Comparison of ENCODE assay signal across 8 cellular contexts in genomic region chr5:52988335-52989024, GRCh38. TPM values are rescaled to one million over a fixed set of nuclear protein-coding genes. Genes with fewer than 3 reads are reported as not detected.
DNase-seq lines count a peak whose midpoint lies in the region; ATAC-seq and TF ChIP-seq lines count a peak whose summit lies in the region.

No MANE protein-coding gene starts in this region.

- H3K27ac ChIP-seq in uterus: peak overlapping the region; percentile 42 to 69

- peak; percentile 34 for ATAC-seq in memory B cell (ENCODE audit: low read depth)

- TF ChIP-seq CTCF in GM12865 (IDR thresholded peaks at IDR 0.05; ENCODE audit: insufficient read depth, low read depth, low read length, missing control alignments): no peak
- no peak for TF ChIP-seq CTCF in chondrocyte (IDR thresholded peaks at IDR 0.05)
- no peak for TF ChIP-seq CTCF in uterus (IDR thresholded peaks at IDR 0.05)

- no peaks in the 10 kb centered on the region for H3K27me3 ChIP-seq in uterus

- H3K4me1 ChIP-seq in uterus: peaks cover 0 to 5% of the 10 kb centered on the region in 2 donors

- intact Hi-C loops in uterus (cut with DNase I; ENCODE audit: low total_unique reads): no loop called here

- H3K4me3 ChIP-seq in GM12865 (ENCODE audit: low read depth, low read length) (peak overlapping the region; percentile 48; the same call in 1 of the 2 replicates), uterus (peak overlapping the region; percentile 48 to 53)
- peak overlapping the region; percentile 60 for H3K4me3 ChIP-seq in Jurkat, Clone E6-1 (ENCODE audit: low read length)

- H3K4me1 Mint-ChIP-seq in chondrocyte (ENCODE audit: low read depth) (peaks cover 18% of the 10 kb centered on the region), memory B cell (peaks cover 4% of the 10 kb centered on the region)

- H3K27me3 Mint-ChIP-seq in chondrocyte (ENCODE audit: low read depth): peaks cover 13% of the 10 kb centered on the region
- peaks cover 31% of the 10 kb centered on the region for H3K27me3 Mint-ChIP-seq in memory B cell

- H3K9me3 ChIP-seq in uterus: no peaks in the 10 kb centered on the region

- no peaks in the 10 kb centered on the region for H3K36me3 ChIP-seq in uterus

- H3K4me3 Mint-ChIP-seq in chondrocyte (ENCODE audit: unreplicated experiment): peak overlapping the region; percentile 61
- peak overlapping the region; percentile 68 for H3K4me3 Mint-ChIP-seq in memory B cell

- DNase-seq in GM12865 (ENCODE audit: low read depth): no peak
- DNase-seq in Jurkat, Clone E6-1 (ENCODE audit: low read depth, low spot score): no peak
- no peak for DNase-seq in chondrocyte (ENCODE audit: low spot score)
- DNase-seq in memory B cell (ENCODE audit: low spot score in 2 of 2): no peak
- DNase-seq in uterus: no peak
- no peak for DNase-seq in stimulated activated CD4-positive, alpha-beta T cell treated with anti-CD3 and anti-CD28 coated beads, Interleukin-4, amount 100 ng/mL, for 24 hours
- no peak for DNase-seq in NK-92 (lab: John Stamatoyannopoulos, UW; ENCODE audit: unreplicated experiment)
- no peak for DNase-seq in GOT3 (lab: John Stamatoyannopoulos, UW)

- H3K36me3 Mint-ChIP-seq in chondrocyte (ENCODE audit: low read depth): peaks cover 1% of the 10 kb centered on the region
- H3K36me3 Mint-ChIP-seq in memory B cell: no peaks in the 10 kb centered on the region

- H3K27ac Mint-ChIP-seq in chondrocyte (ENCODE audit: unreplicated experiment) (no peak overlapping the region), memory B cell (no peak overlapping the region)

- TF ChIP-seq POLR2A in uterus (IDR thresholded peaks at IDR 0.05): no peak

- peaks cover 3% of the 10 kb centered on the region for H3K9me3 Mint-ChIP-seq in chondrocyte (ENCODE audit: low read depth)
- H3K9me3 Mint-ChIP-seq in memory B cell: no peaks in the 10 kb centered on the region

RNA-seq across cellular contexts. Expression of gene ITGA2, which starts 0.7 kb away (rescaled TPM):
- 1.0 TPM for polyA plus RNA-seq in Jurkat, Clone E6-1 (2012; ENCODE audit: insufficient read depth, insufficient read length)
- total RNA-seq in chondrocyte (0.79 to 1.6 TPM (median 1.0 TPM) in 3 replicates), uterus (10 to 100 TPM in 1 of 4 donors, 1 to 10 TPM in 3; 1.3 to 22.4 (median 4.5) TPM)
